In the genomic region with DNA sequence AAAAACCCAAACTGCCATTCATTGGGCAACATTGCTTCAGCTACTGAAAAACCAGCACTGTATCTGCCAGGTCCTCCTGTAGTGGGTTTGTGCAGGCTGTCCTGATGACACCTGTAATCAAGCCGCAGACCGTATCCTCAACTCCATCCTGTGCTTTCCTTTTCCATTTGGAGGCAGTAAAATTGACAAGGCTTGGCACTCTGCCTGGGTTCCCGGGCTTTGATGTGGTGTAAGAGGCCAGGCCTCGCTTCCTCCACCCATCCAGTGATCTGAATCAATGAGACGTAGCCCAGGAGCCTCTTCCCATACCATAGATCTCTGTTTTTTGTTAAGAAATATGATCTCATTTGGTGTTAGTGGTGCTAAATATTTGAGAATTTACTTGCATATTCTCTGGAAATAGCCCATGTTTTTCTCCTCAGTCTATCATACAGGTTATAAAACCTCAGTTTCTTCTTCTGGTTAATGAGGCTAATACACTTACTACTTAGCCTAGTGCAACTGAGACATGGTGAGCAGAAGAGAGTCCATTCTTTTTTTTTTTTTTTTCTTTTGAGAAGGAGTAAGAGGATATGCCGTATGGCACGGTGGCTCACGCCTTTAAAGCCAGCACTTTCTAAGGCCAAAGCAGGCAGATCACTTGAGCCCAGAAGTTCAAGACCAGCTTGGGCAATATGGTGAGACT, we compare ENCODE assay signal across 1 cellular context.
TF ChIP-seq lines count a peak whose summit lies in the region.

No MANE protein-coding gene starts in this region.

TF ChIP-seq in GM23338, 12 proteins besides CTCF, POLR2A, EP300 and RAD21 (continued from another document):
- TF ChIP-seq ZNF114 (CRISPR knock-in tag; IDR thresholded peaks at IDR 0.05) (no peak), CREB1 (CRISPR knock-in tag; IDR thresholded peaks at IDR 0.05; ENCODE audit: low read depth) (no peak), EZH2phosphoT487 (IDR thresholded peaks at IDR 0.05; ENCODE audit: unreplicated experiment) (no peak), EZH2 (IDR thresholded peaks at IDR 0.05; ENCODE audit: low read depth, unreplicated experiment) (no peak), NANOG (IDR thresholded peaks at IDR 0.05; ENCODE audit: borderline replicate concordance) (no peak)
- TF ChIP-seq, protein P1, sequence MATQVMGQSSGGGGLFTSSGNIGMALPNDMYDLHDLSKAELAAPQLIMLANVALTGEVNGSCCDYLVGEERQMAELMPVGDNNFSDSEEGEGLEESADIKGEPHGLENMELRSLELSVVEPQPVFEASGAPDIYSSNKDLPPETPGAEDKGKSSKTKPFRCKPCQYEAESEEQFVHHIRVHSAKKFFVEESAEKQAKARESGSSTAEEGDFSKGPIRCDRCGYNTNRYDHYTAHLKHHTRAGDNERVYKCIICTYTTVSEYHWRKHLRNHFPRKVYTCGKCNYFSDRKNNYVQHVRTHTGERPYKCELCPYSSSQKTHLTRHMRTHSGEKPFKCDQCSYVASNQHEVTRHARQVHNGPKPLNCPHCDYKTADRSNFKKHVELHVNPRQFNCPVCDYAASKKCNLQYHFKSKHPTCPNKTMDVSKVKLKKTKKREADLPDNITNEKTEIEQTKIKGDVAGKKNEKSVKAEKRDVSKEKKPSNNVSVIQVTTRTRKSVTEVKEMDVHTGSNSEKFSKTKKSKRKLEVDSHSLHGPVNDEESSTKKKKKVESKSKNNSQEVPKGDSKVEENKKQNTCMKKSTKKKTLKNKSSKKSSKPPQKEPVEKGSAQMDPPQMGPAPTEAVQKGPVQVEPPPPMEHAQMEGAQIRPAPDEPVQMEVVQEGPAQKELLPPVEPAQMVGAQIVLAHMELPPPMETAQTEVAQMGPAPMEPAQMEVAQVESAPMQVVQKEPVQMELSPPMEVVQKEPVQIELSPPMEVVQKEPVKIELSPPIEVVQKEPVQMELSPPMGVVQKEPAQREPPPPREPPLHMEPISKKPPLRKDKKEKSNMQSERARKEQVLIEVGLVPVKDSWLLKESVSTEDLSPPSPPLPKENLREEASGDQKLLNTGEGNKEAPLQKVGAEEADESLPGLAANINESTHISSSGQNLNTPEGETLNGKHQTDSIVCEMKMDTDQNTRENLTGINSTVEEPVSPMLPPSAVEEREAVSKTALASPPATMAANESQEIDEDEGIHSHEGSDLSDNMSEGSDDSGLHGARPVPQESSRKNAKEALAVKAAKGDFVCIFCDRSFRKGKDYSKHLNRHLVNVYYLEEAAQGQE (IDR thresholded peaks at IDR 0.05; ENCODE audit: unreplicated experiment), result no peak
- TF ChIP-seq, protein P2, sequence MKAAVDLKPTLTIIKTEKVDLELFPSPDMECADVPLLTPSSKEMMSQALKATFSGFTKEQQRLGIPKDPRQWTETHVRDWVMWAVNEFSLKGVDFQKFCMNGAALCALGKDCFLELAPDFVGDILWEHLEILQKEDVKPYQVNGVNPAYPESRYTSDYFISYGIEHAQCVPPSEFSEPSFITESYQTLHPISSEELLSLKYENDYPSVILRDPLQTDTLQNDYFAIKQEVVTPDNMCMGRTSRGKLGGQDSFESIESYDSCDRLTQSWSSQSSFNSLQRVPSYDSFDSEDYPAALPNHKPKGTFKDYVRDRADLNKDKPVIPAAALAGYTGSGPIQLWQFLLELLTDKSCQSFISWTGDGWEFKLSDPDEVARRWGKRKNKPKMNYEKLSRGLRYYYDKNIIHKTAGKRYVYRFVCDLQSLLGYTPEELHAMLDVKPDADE (IDR thresholded peaks at IDR 0.05), result no peak
- TF ChIP-seq, protein P3, sequence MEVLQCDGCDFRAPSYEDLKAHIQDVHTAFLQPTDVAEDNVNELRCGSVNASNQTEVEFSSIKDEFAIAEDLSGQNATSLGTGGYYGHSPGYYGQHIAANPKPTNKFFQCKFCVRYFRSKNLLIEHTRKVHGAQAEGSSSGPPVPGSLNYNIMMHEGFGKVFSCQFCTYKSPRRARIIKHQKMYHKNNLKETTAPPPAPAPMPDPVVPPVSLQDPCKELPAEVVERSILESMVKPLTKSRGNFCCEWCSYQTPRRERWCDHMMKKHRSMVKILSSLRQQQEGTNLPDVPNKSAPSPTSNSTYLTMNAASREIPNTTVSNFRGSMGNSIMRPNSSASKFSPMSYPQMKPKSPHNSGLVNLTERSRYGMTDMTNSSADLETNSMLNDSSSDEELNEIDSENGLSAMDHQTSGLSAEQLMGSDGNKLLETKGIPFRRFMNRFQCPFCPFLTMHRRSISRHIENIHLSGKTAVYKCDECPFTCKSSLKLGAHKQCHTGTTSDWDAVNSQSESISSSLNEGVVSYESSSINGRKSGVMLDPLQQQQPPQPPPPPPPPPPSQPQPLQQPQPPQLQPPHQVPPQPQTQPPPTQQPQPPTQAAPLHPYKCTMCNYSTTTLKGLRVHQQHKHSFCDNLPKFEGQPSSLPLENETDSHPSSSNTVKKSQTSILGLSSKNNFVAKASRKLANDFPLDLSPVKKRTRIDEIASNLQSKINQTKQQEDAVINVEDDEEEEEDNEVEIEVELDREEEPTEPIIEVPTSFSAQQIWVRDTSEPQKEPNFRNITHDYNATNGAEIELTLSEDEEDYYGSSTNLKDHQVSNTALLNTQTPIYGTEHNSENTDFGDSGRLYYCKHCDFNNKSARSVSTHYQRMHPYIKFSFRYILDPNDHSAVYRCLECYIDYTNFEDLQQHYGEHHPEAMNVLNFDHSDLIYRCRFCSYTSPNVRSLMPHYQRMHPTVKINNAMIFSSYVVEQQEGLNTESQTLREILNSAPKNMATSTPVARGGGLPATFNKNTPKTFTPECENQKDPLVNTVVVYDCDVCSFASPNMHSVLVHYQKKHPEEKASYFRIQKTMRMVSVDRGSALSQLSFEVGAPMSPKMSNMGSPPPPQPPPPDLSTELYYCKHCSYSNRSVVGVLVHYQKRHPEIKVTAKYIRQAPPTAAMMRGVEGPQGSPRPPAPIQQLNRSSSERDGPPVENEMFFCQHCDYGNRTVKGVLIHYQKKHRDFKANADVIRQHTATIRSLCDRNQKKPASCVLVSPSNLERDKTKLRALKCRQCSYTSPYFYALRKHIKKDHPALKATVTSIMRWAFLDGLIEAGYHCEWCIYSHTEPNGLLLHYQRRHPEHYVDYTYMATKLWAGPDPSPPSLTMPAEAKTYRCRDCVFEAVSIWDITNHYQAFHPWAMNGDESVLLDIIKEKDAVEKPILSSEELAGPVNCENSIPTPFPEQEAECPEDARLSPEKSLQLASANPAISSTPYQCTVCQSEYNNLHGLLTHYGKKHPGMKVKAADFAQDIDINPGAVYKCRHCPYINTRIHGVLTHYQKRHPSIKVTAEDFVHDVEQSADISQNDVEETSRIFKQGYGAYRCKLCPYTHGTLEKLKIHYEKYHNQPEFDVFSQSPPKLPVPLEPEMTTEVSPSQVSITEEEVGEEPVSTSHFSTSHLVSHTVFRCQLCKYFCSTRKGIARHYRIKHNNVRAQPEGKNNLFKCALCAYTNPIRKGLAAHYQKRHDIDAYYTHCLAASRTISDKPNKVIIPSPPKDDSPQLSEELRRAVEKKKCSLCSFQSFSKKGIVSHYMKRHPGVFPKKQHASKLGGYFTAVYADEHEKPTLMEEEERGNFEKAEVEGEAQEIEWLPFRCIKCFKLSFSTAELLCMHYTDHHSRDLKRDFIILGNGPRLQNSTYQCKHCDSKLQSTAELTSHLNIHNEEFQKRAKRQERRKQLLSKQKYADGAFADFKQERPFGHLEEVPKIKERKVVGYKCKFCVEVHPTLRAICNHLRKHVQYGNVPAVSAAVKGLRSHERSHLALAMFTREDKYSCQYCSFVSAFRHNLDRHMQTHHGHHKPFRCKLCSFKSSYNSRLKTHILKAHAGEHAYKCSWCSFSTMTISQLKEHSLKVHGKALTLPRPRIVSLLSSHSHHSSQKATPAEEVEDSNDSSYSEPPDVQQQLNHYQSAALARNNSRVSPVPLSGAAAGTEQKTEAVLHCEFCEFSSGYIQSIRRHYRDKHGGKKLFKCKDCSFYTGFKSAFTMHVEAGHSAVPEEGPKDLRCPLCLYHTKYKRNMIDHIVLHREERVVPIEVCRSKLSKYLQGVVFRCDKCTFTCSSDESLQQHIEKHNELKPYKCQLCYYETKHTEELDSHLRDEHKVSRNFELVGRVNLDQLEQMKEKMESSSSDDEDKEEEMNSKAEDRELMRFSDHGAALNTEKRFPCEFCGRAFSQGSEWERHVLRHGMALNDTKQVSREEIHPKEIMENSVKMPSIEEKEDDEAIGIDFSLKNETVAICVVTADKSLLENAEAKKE (CRISPR knock-in tag; IDR thresholded peaks at IDR 0.05), result no peak
TF ChIP-seq in GM23338: peak in this region for 0.
